In the genomic region with DNA sequence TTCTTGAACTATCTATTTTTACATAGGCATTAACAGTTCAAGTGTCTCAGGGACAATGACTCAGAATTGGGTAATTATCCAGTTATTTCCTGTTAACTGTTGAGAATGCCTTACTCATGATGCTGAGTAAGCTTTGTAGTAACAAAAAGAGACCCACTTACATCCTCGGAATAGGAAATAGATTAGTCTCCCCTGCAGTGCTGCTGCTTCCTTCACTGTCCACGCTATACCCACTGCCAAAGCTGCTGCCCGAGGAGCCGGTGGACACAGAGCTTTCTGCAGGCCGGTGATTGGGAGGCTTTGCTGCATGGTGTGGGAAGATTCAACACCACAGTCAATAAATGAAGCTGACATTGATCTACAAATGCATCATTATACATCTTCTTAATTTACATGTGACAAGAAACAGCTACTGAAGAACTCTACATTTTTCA, we compare ENCODE assay signal across 9 cellular contexts.
DNase-seq lines count a peak whose midpoint lies in the region; ATAC-seq and TF ChIP-seq lines count a peak whose summit lies in the region.
"Had no signal": no experiment of that assay in that cellular context is flagged by ENCODE, and none has a peak within 500 bp of the region (broad histone marks: within the 10 kb centered on the region; RNA-seq: fewer than 3 reads in every experiment).

No MANE protein-coding gene starts in this region.

- peak; percentile 53 for ATAC-seq in lung (ENCODE audit: insufficient read depth, low FRiP score)
- ATAC-seq in GM21360 (IDR thresholded peaks at IDR 0.05; ENCODE audit: unreplicated experiment) = no peak
- no peak for ATAC-seq in GM19397 (IDR thresholded peaks at IDR 0.05; ENCODE audit: unreplicated experiment)
- ATAC-seq: stimulated activated effector memory CD8-positive, alpha-beta T cell treated with anti-CD3 and anti-CD28 coated beads, Interleukin-12 subunit alpha, Interleukin-12 subunit beta, amount 100 ng/mL, for 72 hours had no signal

- H3K36me3 ChIP-seq in lung (ENCODE audit: control insufficient read depth in 2 of 2, insufficient read depth in 2 of 2, low read length in 2 of 2) = no peaks in the 10 kb centered on the region

- H3K27me3 ChIP-seq in lung (ENCODE audit: control insufficient read depth, insufficient read depth) = no peaks in the 10 kb centered on the region

- WGBS in lung, 2 donors = 47 to 50% methylated on average over 5 of the region's 5 CpGs

- peak; percentile 94 for DNase-seq in DMS53 treated with DMSO at 0.1 percent for 48 hours (lab: John Stamatoyannopoulos, UW; ENCODE audit: unreplicated experiment)
- peak; percentile 64 for DNase-seq in NCI-H2227 (lab: John Stamatoyannopoulos, UW; ENCODE audit: unreplicated experiment)
- peak; percentile 87 for DNase-seq in amniotic epithelial cell (ENCODE audit: low read depth)
- DNase-seq in lung (ENCODE audit: low spot score) = no peak
- no peak for DNase-seq in DMS79 (lab: John Stamatoyannopoulos, UW)
- no peak for DNase-seq in stimulated activated naive CD4-positive, alpha-beta T cell treated with Interleukin-2 at 50 U/mL for 16 hours (lab: John Stamatoyannopoulos, UW)

- no peak overlapping the region for H3K4me3 ChIP-seq in lung

- no peak for TF ChIP-seq CTCF in lung (IDR thresholded peaks at IDR 0.05; ENCODE audit: control extremely low read depth, extremely low read depth)

- no peak overlapping the region for H3K27ac ChIP-seq in lung (ENCODE audit: low read depth in 1 of 2, low read length in 1 of 2)

- peaks cover 0 to 2% of the 10 kb centered on the region in 2 donors for H3K4me1 ChIP-seq in lung (ENCODE audit: control insufficient read depth in 2 of 2, insufficient read depth in 2 of 2, low read length in 2 of 2)

- H3K9me3 ChIP-seq in lung (ENCODE audit: control insufficient read depth in 2 of 2, insufficient read depth in 1 of 2, low read length in 1 of 2) = no peaks in the 10 kb centered on the region

Comparison
In these comparisons a context has a peak if more than half of its experiments do, and no peak if none do; other contexts are left out.
1. DNase-seq: peak in DMS53 treated with DMSO at 0.1 percent for 48 hours (single experiment), NCI-H2227 (single experiment) and amniotic epithelial cell (single experiment); none in lung (single experiment), DMS79 (single experiment) and stimulated activated naive CD4-positive, alpha-beta T cell treated with Interleukin-2 at 50 U/mL for 16 hours (single experiment).